In the genomic region with DNA sequence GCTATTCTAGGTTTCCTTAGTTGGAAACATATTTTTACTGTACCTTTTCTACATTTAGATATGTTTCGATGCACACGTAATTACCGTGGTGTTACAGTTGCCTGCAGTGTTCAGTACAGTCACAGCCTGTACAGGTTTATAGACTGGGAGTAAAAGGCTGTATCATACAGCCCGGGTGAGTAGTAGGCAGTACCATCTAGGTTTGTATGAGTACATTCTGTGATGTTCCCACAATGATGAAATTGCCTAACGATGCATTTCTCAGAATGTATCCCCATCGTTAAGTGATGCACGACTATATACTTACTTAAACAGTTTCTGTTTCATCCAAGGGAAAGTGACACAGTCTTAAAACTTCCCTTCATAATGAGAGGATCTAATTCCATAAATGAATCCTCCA, we compare ENCODE assay signal across 25 cellular contexts. TPM values are rescaled to one million over a fixed set of nuclear protein-coding genes. Genes with fewer than 3 reads are reported as not detected.
"Had no signal": no experiment of that assay in that cellular context is flagged by ENCODE, and none has a peak within 500 bp of the region (broad histone marks: within the 10 kb centered on the region; RNA-seq: fewer than 3 reads in every experiment).

No MANE protein-coding gene starts in this region.

- H3K4me2 ChIP-seq: neural progenitor cell had no signal

- H3K36me3 ChIP-seq: neural progenitor cell, sigmoid colon, transverse colon, upper lobe of right lung, uterus had no signal

- H2AFZ ChIP-seq: neural progenitor cell had no signal

- H3K27ac ChIP-seq: neural progenitor cell, psoas muscle, sigmoid colon, transverse colon, upper lobe of right lung, uterus had no signal

- H3K4me3 Mint-ChIP-seq: immature natural killer cell; mesothelial cell of epicardium; naive thymus-derived CD4-positive, alpha-beta T cell; nephron; neural progenitor cell; stimulated activated memory B cell treated with anti-CD40 and anti-IgM and Interleukin-4, amounts not matched to agents 10 μg/mL and 1 μg/mL and 100 μg/mL, for 72 hours had no signal

- H3K4me1 ChIP-seq: psoas muscle, transverse colon, upper lobe of right lung had no signal

- ATAC-seq: mucosa of descending colon; naive thymus-derived CD4-positive, alpha-beta T cell; psoas muscle; right cardiac atrium; stimulated activated memory B cell treated with anti-CD40 and anti-IgM and Interleukin-4, amounts not matched to agents 10 μg/mL and 1 μg/mL and 100 μg/mL, for 72 hours; stimulated activated naive CD8-positive, alpha-beta T cell treated with anti-CD3 and anti-CD28 coated beads, Interleukin-15, Interleukin-2, amounts not matched to agents 100 U/mL and 50 U/mL, for 24 hours; upper lobe of right lung had no signal

- H3K27me3 ChIP-seq: neural progenitor cell, sigmoid colon, transverse colon, upper lobe of right lung, uterus had no signal

- H3K9ac ChIP-seq: neural progenitor cell had no signal

- H3K4me3 ChIP-seq: mucosa of descending colon, neural progenitor cell, psoas muscle, sigmoid colon, transverse colon, upper lobe of right lung, uterus had no signal

- H3K9me3 ChIP-seq: mucosa of descending colon, psoas muscle, sigmoid colon, transverse colon, upper lobe of right lung, uterus had no signal

- H3K27ac Mint-ChIP-seq: immature natural killer cell; mesothelial cell of epicardium; neural progenitor cell; stimulated activated memory B cell treated with anti-CD40 and anti-IgM and Interleukin-4, amounts not matched to agents 10 μg/mL and 1 μg/mL and 100 μg/mL, for 72 hours had no signal

- H3K9me3 Mint-ChIP-seq: mesothelial cell of epicardium had no signal

- DNase-seq: cortex of kidney; effector CD4-positive, alpha-beta T cell; hypothalamus; immature natural killer cell; islet precursor cell; kidney glomerular epithelial cell; mesenchymal stem cell; mucosa of descending colon; naive thymus-derived CD4-positive, alpha-beta T cell; posterior cingulate gyrus; psoas muscle; right cardiac atrium; sigmoid colon; stimulated activated CD4-positive, alpha-beta T cell treated with anti-CD3 and anti-CD28 coated beads, Interleukin-2, amount 100 ng/mL, for 24 hours; stimulated activated CD4-positive, alpha-beta T cell treated with anti-CD3 and anti-CD28 coated beads, Interleukin-4, amount 100 ng/mL, for 24 hours; stimulated activated naive CD8-positive, alpha-beta T cell treated with anti-CD3 and anti-CD28 coated beads, Interleukin-15, Interleukin-2, amounts not matched to agents 100 U/mL and 50 U/mL, for 24 hours; substantia nigra; transverse colon; upper lobe of right lung; uterus had no signal

- H3K36me3 Mint-ChIP-seq: mesothelial cell of epicardium; neural progenitor cell; stimulated activated memory B cell treated with anti-CD40 and anti-IgM and Interleukin-4, amounts not matched to agents 10 μg/mL and 1 μg/mL and 100 μg/mL, for 72 hours had no signal

- FAIRE-seq: frontal cortex had no signal

RNA-seq across cellular contexts. Expression of a gene that starts 13.1 kb away (rescaled TPM):
- polyA plus RNA-seq: immature natural killer cell; naive thymus-derived CD4-positive, alpha-beta T cell had no signal

RNA-seq across cellular contexts. Expression of a gene that starts 54.6 kb away (rescaled TPM):
- polyA plus RNA-seq: immature natural killer cell had no signal
